ENCODE assay signal across 8 cellular contexts in genomic region chr1:183070923-183071618, GRCh38. TPM values are rescaled to one million over a fixed set of nuclear protein-coding genes. Genes with fewer than 3 reads are reported as not detected.
DNase-seq lines count a peak whose midpoint lies in the region; ATAC-seq lines count a peak whose summit lies in the region.

No MANE protein-coding gene starts in this region.

- H3K27ac Mint-ChIP-seq in activated T-helper 17 cell treated with anti-CD3 and anti-CD28 coated beads, Interleukin-2, amount 50 U/mL, for 72 hours: no peak overlapping the region

- no peak overlapping the region for H3K4me3 Mint-ChIP-seq in activated T-helper 17 cell treated with anti-CD3 and anti-CD28 coated beads, Interleukin-2, amount 50 U/mL, for 72 hours

- peaks cover 5% of the 10 kb centered on the region for H3K27me3 Mint-ChIP-seq in activated T-helper 17 cell treated with anti-CD3 and anti-CD28 coated beads, Interleukin-2, amount 50 U/mL, for 72 hours

- H3K4me1 Mint-ChIP-seq in activated T-helper 17 cell treated with anti-CD3 and anti-CD28 coated beads, Interleukin-2, amount 50 U/mL, for 72 hours: no peaks in the 10 kb centered on the region

- H3K36me3 Mint-ChIP-seq in activated T-helper 17 cell treated with anti-CD3 and anti-CD28 coated beads, Interleukin-2, amount 50 U/mL, for 72 hours (ENCODE audit: low read depth): no peaks in the 10 kb centered on the region

- H3K9me3 Mint-ChIP-seq in activated T-helper 17 cell treated with anti-CD3 and anti-CD28 coated beads, Interleukin-2, amount 50 U/mL, for 72 hours: no peaks in the 10 kb centered on the region

- ATAC-seq in GM18520 (IDR thresholded peaks at IDR 0.05; ENCODE audit: unreplicated experiment) (peak; percentile 84), HG02610 (IDR thresholded peaks at IDR 0.05; ENCODE audit: unreplicated experiment) (peak; percentile 85)
- ATAC-seq in activated T-helper 17 cell treated with anti-CD3 and anti-CD28 coated beads, Interleukin-2, amount 50 U/mL, for 72 hours (replicated peaks): no peak

- DNase-seq in NAMALWA (ENCODE audit: low spot score) (peak; percentile 98), globus pallidus (ENCODE audit: low spot score) (peak; percentile 11), occipital lobe (lab: John Stamatoyannopoulos, UW) (no peak), NCI-H2081 treated with DMSO at 0.1 percent for 48 hours (lab: John Stamatoyannopoulos, UW) (no peak)
- no peak for DNase-seq in activated effector memory CD4-positive, alpha-beta T cell treated with Interleukin-2 at 50 U/mL for 16 hours

RNA-seq across cellular contexts. Expression of gene LAMC1, which starts 47.9 kb away (rescaled TPM):
- total RNA-seq in activated T-helper 17 cell treated with anti-CD3 and anti-CD28 coated beads, Interleukin-2, amount 50 U/mL, for 72 hours: under 1 TPM in 1 of 2 donors, not detected in 1; 0.84 TPM
- total RNA-seq in occipital lobe: 37.7 TPM

Comparison
In these comparisons a context has a peak if more than half of its experiments do, and no peak if none do; other contexts are left out.
1. DNase-seq: peak in NAMALWA (single experiment) and globus pallidus (single experiment); none in occipital lobe (single experiment), NCI-H2081 treated with DMSO at 0.1 percent for 48 hours (single experiment) and activated effector memory CD4-positive, alpha-beta T cell treated with Interleukin-2 at 50 U/mL for 16 hours (single experiment).
2. RNA of gene LAMC1, which starts 47.9 kb away (total RNA-seq): 37.7 TPM in occipital lobe (single experiment); 0.84 TPM in activated T-helper 17 cell treated with anti-CD3 and anti-CD28 coated beads, Interleukin-2, amount 50 U/mL, for 72 hours; every median in the first group is over 10 times any median in the second.